ENCODE assay signal across 8 cellular contexts in genomic region chr3:9947025-9947995, GRCh38. TPM values are rescaled to one million over a fixed set of nuclear protein-coding genes. Genes with fewer than 3 reads are reported as not detected.
DNase-seq lines count a peak whose midpoint lies in the region; ATAC-seq, FAIRE-seq and TF ChIP-seq lines count a peak whose summit lies in the region.

No MANE protein-coding gene starts in this region.

- H3K79me2 ChIP-seq in keratinocyte (ENCODE audit: control insufficient read depth, insufficient read depth, low read length) (no peaks in the 10 kb centered on the region), OCI-LY7 (ENCODE audit: insufficient read depth, low read depth, low read length) (no peaks in the 10 kb centered on the region)

- H3K4me3 ChIP-seq in AG04450 (ENCODE audit: low read depth, low read length) = peak overlapping the region; percentile 64
- H3K4me3 ChIP-seq in keratinocyte (ENCODE audit: control insufficient read depth in 2 of 3, extremely low read depth in 1 of 3, insufficient read depth in 2 of 3, low read depth in 1 of 3, low read length in 3 of 3) = peak overlapping the region; percentile 48 to 78 (median 52)
- H3K4me3 ChIP-seq in stomach = peak overlapping the region; percentile 52 to 77 (median 66)
- H3K4me3 ChIP-seq in OCI-LY7 (ENCODE audit: low read depth, low read length, poor library complexity, severe bottlenecking) = no peak overlapping the region

- 24 to 78% (median 30%) methylated on average over 4 to 86 of the region's 86 CpGs for WGBS in stomach, 5 donors

- intact Hi-C loops in stomach (cut with DNase I; ENCODE audit: low total_unique reads) = no loop called here
- intact Hi-C loops in OCI-LY7 (cut with micrococcal nuclease; ENCODE audit: unreplicated experiment) = no loop called here

- no peaks in the 10 kb centered on the region for H3K9me1 ChIP-seq in keratinocyte (ENCODE audit: control insufficient read depth, extremely low read depth, insufficient read depth, low read length)

- CTCF ChIA-PET in AG04450 (lab: Charles Lee) = interaction anchor here (0.6 to 2.9 kb wide), 33 partner anchors 8 to 355 kb away, joined by 3 to 43 read pairs (median 5); partner anchors contain the start of genes CRELD1 and EMC3
- CTCF ChIA-PET in OCI-LY7 (lab: Charles Lee; ENCODE audit: unreplicated experiment) = no interaction called here

- POLR2A ChIA-PET in AG04450 (lab: Yijun Ruan, JAX) (interaction anchor here (0.8 to 1.6 kb wide), 8 partner anchors 14 to 155 kb away, joined by 3 to 22 read pairs (median 4); partner anchors contain the start of genes ARPC4, CRELD1 and TADA3), OCI-LY7 (lab: Charles Lee) (interaction anchor here (0.5 kb wide), 1 partner anchor 23 kb away, joined by 7 read pairs; no protein-coding TSS in a partner anchor)

- H3K9me3 ChIP-seq in AG04450 (ENCODE audit: control insufficient read depth, insufficient read depth, low read length) (no peaks in the 10 kb centered on the region; the same call in 1 of the 2 replicates), keratinocyte (ENCODE audit: control insufficient read depth, low read depth, low read length) (no peaks in the 10 kb centered on the region), stomach (no peaks in the 10 kb centered on the region), OCI-LY7 (ENCODE audit: low read length) (no peaks in the 10 kb centered on the region)

- DNase-seq in AG04450 (ENCODE audit: low read depth, low spot score) (no peak), M059J (ENCODE audit: low read depth) (peak; percentile 26), caudate nucleus (lab: John Stamatoyannopoulos, UW) (peak in 36 of 61 donors; percentile 19 to 73 (median 45)), keratinocyte (ENCODE audit: low read depth, low spot score) (no peak), stomach (peak; percentile 81), OCI-LY7 (ENCODE audit: low spot score) (no peak)

- H3K36me3 ChIP-seq in keratinocyte (ENCODE audit: control insufficient read depth in 2 of 2, extremely low read depth in 1 of 2, insufficient read depth in 2 of 2, low read length in 2 of 2) (peaks cover 0 to 12% of the 10 kb centered on the region in 2 experiments), stomach (peaks cover 0 to 32% (median 26%) of the 10 kb centered on the region in 4 donors), OCI-LY7 (ENCODE audit: insufficient read depth, low read length) (no peaks in the 10 kb centered on the region)

- no peak for TF ChIP-seq POLR2A in stomach (IDR thresholded peaks at IDR 0.05)
- TF ChIP-seq POLR2A in GM18505 (IDR thresholded peaks at IDR 0.05; ENCODE audit: borderline replicate concordance, extremely low read depth, insufficient read depth, insufficient read length) = no peak

- H4K20me1 ChIP-seq in keratinocyte (ENCODE audit: control insufficient read depth, extremely low read depth, insufficient read depth, low read length) = no peaks in the 10 kb centered on the region
- H4K20me1 ChIP-seq in OCI-LY7 (ENCODE audit: insufficient read depth, low read length) = no peaks in the 10 kb centered on the region

- no TSS peak for BruUV-seq in OCI-LY7 (replicated peaks; lab: Mats Ljungman, UMichigan)

- peaks cover 5% of the 10 kb centered on the region for H3K4me1 ChIP-seq in keratinocyte (ENCODE audit: control insufficient read depth, extremely low read depth, insufficient read depth, low read length)
- H3K4me1 ChIP-seq in stomach = peaks cover 14 to 45% (median 38%) of the 10 kb centered on the region in 4 donors
- peaks cover 12% of the 10 kb centered on the region for H3K4me1 ChIP-seq in OCI-LY7 (ENCODE audit: insufficient read depth, low read length, poor library complexity, severe bottlenecking)

- H3K27me3 ChIP-seq in AG04450 (ENCODE audit: control insufficient read depth, insufficient read depth, low read length) (no peaks in the 10 kb centered on the region), keratinocyte (ENCODE audit: control insufficient read depth, extremely low read depth, insufficient read depth, low read length) (no peaks in the 10 kb centered on the region), stomach (no peaks in the 10 kb centered on the region)

- TF ChIP-seq EP300 in stomach (IDR thresholded peaks at IDR 0.05) = no peak

- TF ChIP-seq CTCF in AG04450 (IDR thresholded peaks at IDR 0.05; ENCODE audit: low read depth, low read length) = peak; percentile 49
- TF ChIP-seq CTCF in keratinocyte (optimal IDR thresholded peaks at IDR 0.05 in 1 of 3, IDR thresholded peaks at IDR 0.05 in 1 of 3, conservative IDR thresholded peaks at IDR 0.05 in 1 of 3; ENCODE audit: extremely low read depth in 1 of 3, insufficient read depth in 2 of 3, low read length in 3 of 3) = peak; percentile 37 to 76 (median 72)
- TF ChIP-seq CTCF in stomach (IDR thresholded peaks at IDR 0.05) = peak in 4 of 7 experiments; percentile 48 to 90 (median 60)
- TF ChIP-seq CTCF in OCI-LY7 (conservative IDR thresholded peaks at IDR 0.05; ENCODE audit: low read length) = no peak

- H2AFZ ChIP-seq in keratinocyte (ENCODE audit: control insufficient read depth, low read length) (peak overlapping the region; percentile 94), OCI-LY7 (ENCODE audit: low read length) (no peak overlapping the region)

- H3K27ac ChIP-seq in AG04450 (ENCODE audit: low read depth, low read length) (no peak overlapping the region), caudate nucleus (ENCODE audit: low read depth, low read length) (peak overlapping the region; percentile 68), keratinocyte (ENCODE audit: control insufficient read depth, insufficient read depth, low read length) (no peak overlapping the region), stomach (peak overlapping the region; percentile 70 to 89 (median 87)), OCI-LY7 (ENCODE audit: low read depth, low read length, poor library complexity, severe bottlenecking) (no peak overlapping the region)

- ATAC-seq in GM18505 (IDR thresholded peaks at IDR 0.05; ENCODE audit: unreplicated experiment) (no peak), GM21723 (IDR thresholded peaks at IDR 0.05; ENCODE audit: unreplicated experiment) (no peak)

- no peak for FAIRE-seq in keratinocyte (lab: Jason Lieb, UNC)

- dilution Hi-C loops in keratinocyte (cut with MboI; ENCODE audit: extremely low pct_ligation_motif_present, low sequenced_read_pairs) = no loop called here

- H3K9me2 ChIP-seq in OCI-LY7 (ENCODE audit: insufficient read depth, low read length) = no peaks in the 10 kb centered on the region

- H3K4me2 ChIP-seq in keratinocyte (ENCODE audit: control insufficient read depth, extremely low read depth, insufficient read depth, low read depth, low read length) (peak overlapping the region; percentile 85), OCI-LY7 (ENCODE audit: low read length) (no peak overlapping the region)

- H3K9ac ChIP-seq in keratinocyte (ENCODE audit: control insufficient read depth, extremely low read depth, insufficient read depth, low read length) = peak overlapping the region; percentile 80

RNA-seq across cellular contexts. Expression of gene PRRT3, which starts 4.9 kb away (rescaled TPM):
- 3.4 and 4.2 TPM in 2 replicates for polyA plus RNA-seq in AG04450 (2011; rRNA removed)
- 8.9 and 10.9 TPM in 2 replicates for polyA minus RNA-seq in AG04450 (2011; rRNA and poly(A)+ RNA removed)
- total RNA-seq in M059J (2014; rRNA removed; shearing (Covaris generic)) = 2.8 and 3.8 TPM in 2 replicates
- polyA plus RNA-seq in keratinocyte = 0.22 to 0.49 TPM (median 0.41 TPM) in 3 replicates
- 0.11 TPM for polyA plus RNA-seq in keratinocyte (2011; ENCODE audit: low read depth)
- polyA plus RNA-seq in keratinocyte (2011; cell fraction: cytosol; rRNA removed) = 0.12 and 0.21 TPM in 2 replicates
- polyA plus RNA-seq in keratinocyte (2011; cell fraction: nucleus; rRNA removed) = 0.75 and 1.2 TPM in 2 replicates
- polyA plus RNA-seq in keratinocyte (2012; ENCODE audit: low replicate concordance) = 0.55 and 0.71 TPM in 2 replicates
- 0.54 to 1.3 TPM (median 1.0 TPM) in 3 replicates for polyA minus RNA-seq in keratinocyte
- 0.58 TPM for polyA minus RNA-seq in keratinocyte (2011; cell fraction: cytosol; rRNA and poly(A)+ RNA removed)
- polyA minus RNA-seq in keratinocyte (2011; cell fraction: nucleus; rRNA and poly(A)+ RNA removed) = 0.93 and 1.3 TPM in 2 replicates
- 10 to 100 TPM in 1 of 5 donors, 1 to 10 TPM in 2, under 1 TPM in 2; 0.58 to 31.6 (median 5.4) TPM for total RNA-seq in stomach
- under 1 TPM; 0.44 to 0.92 (median 0.80) TPM for polyA plus RNA-seq in stomach
- 1.4 and 2.1 TPM in 2 replicates for total RNA-seq in OCI-LY7 (2014; rRNA removed; shearing (Covaris generic))
- 4.1 and 4.3 TPM in 2 replicates for total RNA-seq in OCI-LY7 (2022)

RNA-seq across cellular contexts. Expression of gene CRELD1, which starts 13.7 kb away (rescaled TPM):
- polyA plus RNA-seq in AG04450 (2011; rRNA removed) (29.5 TPM in 2 replicates), keratinocyte (11.2 to 19.2 TPM (median 17.1 TPM) in 3 replicates), stomach (10 to 100 TPM in 2 of 3 donors, 1 to 10 TPM in 1; 7.5 to 52.3 (median 21.6) TPM)
- 11.0 and 16.5 TPM in 2 replicates for polyA minus RNA-seq in AG04450 (2011; rRNA and poly(A)+ RNA removed)
- 7.7 and 12.0 TPM in 2 replicates for total RNA-seq in M059J (2014; rRNA removed; shearing (Covaris generic))
- 19.6 TPM for polyA plus RNA-seq in keratinocyte (2011; ENCODE audit: low read depth)
- 5.9 and 10.4 TPM in 2 replicates for polyA plus RNA-seq in keratinocyte (2011; cell fraction: cytosol; rRNA removed)
- polyA plus RNA-seq in keratinocyte (2011; cell fraction: nucleus; rRNA removed) = 38.5 and 42.9 TPM in 2 replicates
- 13.6 and 30.7 TPM in 2 replicates for polyA plus RNA-seq in keratinocyte (2012; ENCODE audit: low replicate concordance)
- polyA minus RNA-seq in keratinocyte = 6.8 to 29.0 TPM (median 8.4 TPM) in 3 replicates
- polyA minus RNA-seq in keratinocyte (2011; cell fraction: cytosol; rRNA and poly(A)+ RNA removed) = 11.7 TPM
- 7.0 and 11.8 TPM in 2 replicates for polyA minus RNA-seq in keratinocyte (2011; cell fraction: nucleus; rRNA and poly(A)+ RNA removed)
- total RNA-seq in stomach (10 to 100 TPM in 4 of 5 donors, 1 to 10 TPM in 1; 6.2 to 71.5 (median 23.9) TPM), OCI-LY7 (2022) (20.9 and 21.6 TPM in 2 replicates)
- 23.4 and 28.6 TPM in 2 replicates for total RNA-seq in OCI-LY7 (2014; rRNA removed; shearing (Covaris generic))

RNA-seq across cellular contexts. Expression of gene IL17RC, which starts 30.4 kb away (rescaled TPM):
- polyA plus RNA-seq in AG04450 (2011; rRNA removed) (17.3 and 24.4 TPM in 2 replicates), keratinocyte (6.3 to 12.7 TPM (median 7.4 TPM) in 3 replicates), stomach (10 to 100 TPM; 24.2 to 40.6 (median 25.5) TPM)
- 20.6 and 33.6 TPM in 2 replicates for polyA minus RNA-seq in AG04450 (2011; rRNA and poly(A)+ RNA removed)
- 26.4 and 29.5 TPM in 2 replicates for total RNA-seq in M059J (2014; rRNA removed; shearing (Covaris generic))
- 11.4 TPM for polyA plus RNA-seq in keratinocyte (2011; ENCODE audit: low read depth)
- 5.2 and 8.5 TPM in 2 replicates for polyA plus RNA-seq in keratinocyte (2011; cell fraction: cytosol; rRNA removed)
- 15.8 and 17.6 TPM in 2 replicates for polyA plus RNA-seq in keratinocyte (2011; cell fraction: nucleus; rRNA removed)
- 8.2 and 17.4 TPM in 2 replicates for polyA plus RNA-seq in keratinocyte (2012; ENCODE audit: low replicate concordance)
- polyA minus RNA-seq in keratinocyte = 14.8 to 17.4 TPM (median 15.8 TPM) in 3 replicates
- polyA minus RNA-seq in keratinocyte (2011; cell fraction: cytosol; rRNA and poly(A)+ RNA removed) = 18.6 TPM
- 7.2 and 8.9 TPM in 2 replicates for polyA minus RNA-seq in keratinocyte (2011; cell fraction: nucleus; rRNA and poly(A)+ RNA removed)
- total RNA-seq in stomach (100 to 1,000 TPM in 3 of 5 donors, 10 to 100 TPM in 2; 20.1 to 284 (median 111) TPM), OCI-LY7 (2022) (0.23 TPM in 1 of 2 replicates, not detected in the other)
- 0.73 TPM in 1 of 2 replicates, not detected in the other for total RNA-seq in OCI-LY7 (2014; rRNA removed; shearing (Covaris generic))

RNA-seq across cellular contexts. Expression of gene EMC3, which starts 39.3 kb away (rescaled TPM):
- 159 and 161 TPM in 2 replicates for polyA plus RNA-seq in AG04450 (2011; rRNA removed)
- 67.1 and 82.1 TPM in 2 replicates for polyA minus RNA-seq in AG04450 (2011; rRNA and poly(A)+ RNA removed)
- total RNA-seq in M059J (2014; rRNA removed; shearing (Covaris generic)) = 53.8 and 98.5 TPM in 2 replicates
- 106 to 160 TPM (median 120 TPM) in 3 replicates for polyA plus RNA-seq in keratinocyte
- polyA plus RNA-seq in keratinocyte (2011; ENCODE audit: low read depth) = 21.2 TPM
- polyA plus RNA-seq in keratinocyte (2011; cell fraction: cytosol; rRNA removed) = 97.3 and 183 TPM in 2 replicates
- 130 and 140 TPM in 2 replicates for polyA plus RNA-seq in keratinocyte (2011; cell fraction: nucleus; rRNA removed)
- 77.1 and 121 TPM in 2 replicates for polyA plus RNA-seq in keratinocyte (2012; ENCODE audit: low replicate concordance)
- polyA minus RNA-seq in keratinocyte = 76.0 to 118 TPM (median 101 TPM) in 3 replicates
- polyA minus RNA-seq in keratinocyte (2011; cell fraction: cytosol; rRNA and poly(A)+ RNA removed) = 38.0 TPM
- polyA minus RNA-seq in keratinocyte (2011; cell fraction: nucleus; rRNA and poly(A)+ RNA removed) = 21.0 and 66.6 TPM in 2 replicates
- 10 to 100 TPM; 10.5 to 71.0 (median 34.1) TPM for total RNA-seq in stomach
- polyA plus RNA-seq in stomach = 10 to 100 TPM; 32.2 to 54.4 (median 38.3) TPM
- 16.1 and 30.6 TPM in 2 replicates for total RNA-seq in OCI-LY7 (2014; rRNA removed; shearing (Covaris generic))
- total RNA-seq in OCI-LY7 (2022) = 31.7 and 33.4 TPM in 2 replicates

RNA-seq across cellular contexts. Expression of gene IL17RE, which starts 44.7 kb away (rescaled TPM):
- polyA plus RNA-seq in AG04450 (2011; rRNA removed) (2.0 and 2.1 TPM in 2 replicates), keratinocyte (10.7 to 24.4 TPM (median 16.0 TPM) in 3 replicates), stomach (10 to 100 TPM; 10.3 to 22.0 (median 13.0) TPM)
- polyA minus RNA-seq in AG04450 (2011; rRNA and poly(A)+ RNA removed) = 3.5 and 5.1 TPM in 2 replicates
- 0.05 and 0.15 TPM in 2 replicates for total RNA-seq in M059J (2014; rRNA removed; shearing (Covaris generic))
- polyA plus RNA-seq in keratinocyte (2011; ENCODE audit: low read depth) = 3.9 TPM
- 4.9 and 5.0 TPM in 2 replicates for polyA plus RNA-seq in keratinocyte (2011; cell fraction: cytosol; rRNA removed)
- 33.2 and 37.8 TPM in 2 replicates for polyA plus RNA-seq in keratinocyte (2011; cell fraction: nucleus; rRNA removed)
- polyA plus RNA-seq in keratinocyte (2012; ENCODE audit: low replicate concordance) = 7.2 and 14.9 TPM in 2 replicates
- polyA minus RNA-seq in keratinocyte = 9.0 to 18.6 TPM (median 15.5 TPM) in 3 replicates
- 5.4 TPM for polyA minus RNA-seq in keratinocyte (2011; cell fraction: cytosol; rRNA and poly(A)+ RNA removed)
- 10.0 and 16.3 TPM in 2 replicates for polyA minus RNA-seq in keratinocyte (2011; cell fraction: nucleus; rRNA and poly(A)+ RNA removed)
- total RNA-seq in stomach (100 to 1,000 TPM in 2 of 5 donors, 10 to 100 TPM in 3; 11.4 to 301 (median 60.1) TPM), OCI-LY7 (2022) (0.53 and 1.1 TPM in 2 replicates)
- 0.06 TPM in 1 of 2 replicates, not detected in the other for total RNA-seq in OCI-LY7 (2014; rRNA removed; shearing (Covaris generic))

Comparison
In these comparisons a context has a peak if more than half of its experiments do, and no peak if none do; other contexts are left out.
1. DNase-seq: peak in M059J (single experiment), caudate nucleus (36 of 61) and stomach (single experiment); none in AG04450 (single experiment), keratinocyte (single experiment) and OCI-LY7 (single experiment).
2. H3K27ac ChIP-seq: peak in caudate nucleus (single experiment) and stomach (5 of 5); none in AG04450 (single experiment), keratinocyte (single experiment) and OCI-LY7 (single experiment).
3. RNA of gene IL17RC, which starts 30.4 kb away (total RNA-seq): 20.1 to 284 TPM in stomach and 26.4 to 29.5 TPM in M059J; 0.23 to 0.73 TPM in OCI-LY7; every median in the first group is over 10 times any median in the second.